ENCODE assay signal across 16 cellular contexts in the genomic region with DNA sequence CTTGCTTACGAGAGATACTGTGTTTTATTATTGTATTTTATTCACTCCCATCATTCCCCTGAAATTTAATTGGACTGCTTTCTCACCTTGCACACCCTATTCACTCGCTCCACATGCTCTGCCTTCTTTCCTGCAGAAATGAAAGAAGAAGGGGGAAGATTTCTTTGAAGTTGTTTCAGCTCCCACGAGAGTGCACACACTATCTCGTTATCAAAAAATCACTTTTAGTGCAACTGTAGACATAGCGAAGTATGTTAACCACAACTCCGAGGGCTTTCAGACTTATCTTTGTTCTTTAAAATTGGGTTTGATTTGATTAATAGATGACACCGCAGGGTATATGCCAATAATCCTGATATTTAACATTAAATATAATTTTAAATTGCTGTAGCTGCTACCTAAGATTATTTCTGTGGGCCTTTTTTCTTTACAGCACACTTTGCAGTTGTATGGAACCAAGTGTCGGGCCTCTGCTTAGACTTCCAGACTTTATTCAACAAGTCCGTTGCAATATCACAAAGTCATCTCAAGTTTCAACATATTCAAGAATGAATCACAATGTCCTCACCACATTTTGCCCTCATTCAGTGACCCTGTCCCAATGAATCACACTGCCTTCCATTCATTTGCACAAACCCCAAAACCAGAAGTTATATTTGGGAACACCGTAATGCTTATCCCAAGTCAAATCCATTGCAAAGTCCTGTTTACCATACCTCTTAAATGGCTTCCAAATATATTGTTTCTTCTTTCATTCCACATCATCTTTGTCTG.
DNase-seq lines count a peak whose midpoint lies in the region; ATAC-seq, FAIRE-seq and TF ChIP-seq lines count a peak whose summit lies in the region.
"Had no signal": no experiment of that assay in that cellular context is flagged by ENCODE, and none has a peak within 500 bp of the region (broad histone marks: within the 10 kb centered on the region; RNA-seq: fewer than 3 reads in every experiment).

No MANE protein-coding gene starts in this region.

- no peak for ATAC-seq in GM21423 (IDR thresholded peaks at IDR 0.05; ENCODE audit: unreplicated experiment)
- ATAC-seq: activated naive CD4-positive, alpha-beta T cell treated with anti-CD3 and anti-CD28 coated beads, Interleukin-2, amount 50 U/mL, for 72 hours; GM12878 had no signal

- no peak for FAIRE-seq in D721Med (lab: Jason Lieb, UNC)
- FAIRE-seq: endometrium, GM12878 had no signal

- TF ChIP-seq CTCF in GM13977 (IDR thresholded peaks at IDR 0.05; ENCODE audit: extremely low read depth, insufficient read depth, missing control alignments) (no peak), D721Med (IDR thresholded peaks at IDR 0.05; ENCODE audit: insufficient read depth, missing control alignments) (no peak)

- DNase-seq in AG08395 (ENCODE audit: low spot score) (peak; percentile 91), HT-29 (ENCODE audit: low spot score) (peak; percentile 17), amniotic epithelial cell (ENCODE audit: low read depth) (peak; percentile 96), hepatic stellate cell (ENCODE audit: low spot score) (peak; percentile 55), DMS79 treated with DMSO at 0.1 percent for 48 hours (lab: John Stamatoyannopoulos, UW) (no peak), GM13977 (ENCODE audit: low spot score) (no peak), D721Med (ENCODE audit: insufficient read length, low spot score) (no peak)
- DNase-seq: activated CD4-positive, alpha-beta T cell treated with anti-CD3 and anti-CD28 coated beads, Interleukin-2, amount 50 U/mL, for 4 hours; left ventricle myocardium inferior; NCI-H2107; SHP77 treated with DMSO at 0.1 percent for 48 hours; thyroid gland had no signal

- in situ Hi-C loops in GM13977 (cut with MboI; ENCODE audit: low pct_unique_long_range_greater_than_20kb, low sequenced_read_pairs, unreplicated experiment), result no loop called here

Comparison
In these comparisons a context has a peak if more than half of its experiments do, and no peak if none do; other contexts are left out.
1. DNase-seq: peak in AG08395 (single experiment), HT-29 (single experiment), amniotic epithelial cell (single experiment) and hepatic stellate cell (single experiment); none in DMS79 treated with DMSO at 0.1 percent for 48 hours (single experiment), GM13977 (single experiment) and D721Med (single experiment).